In genomic region chr10:120684211-120684610, GRCh38 we compare ENCODE assay signal across 22 cellular contexts.
DNase-seq lines count a peak whose midpoint lies in the region; ATAC-seq and TF ChIP-seq lines count a peak whose summit lies in the region.
"Had no signal": no experiment of that assay in that cellular context is flagged by ENCODE, and none has a peak within 500 bp of the region (broad histone marks: within the 10 kb centered on the region; RNA-seq: fewer than 3 reads in every experiment).

No MANE protein-coding gene starts in this region.

- no peaks in the 10 kb centered on the region for H3K9me3 Mint-ChIP-seq in central memory CD8-positive, alpha-beta T cell
- H3K9me3 Mint-ChIP-seq in CD4-positive, alpha-beta memory T cell: no peaks in the 10 kb centered on the region

- no peak overlapping the region for H2BK15ac ChIP-seq in mesendoderm (replicated peaks; ENCODE audit: low read depth)

- no CpG with 5 or more reads among the region's 5 CpGs for WGBS in mesendoderm (ENCODE audit: extremely low coverage, insufficient coverage, low lambda C conversion rate)

- H3K27ac ChIP-seq in mesendoderm (ENCODE audit: low read depth, low read length): peak overlapping the region; percentile 33
- no peak overlapping the region for H3K27ac ChIP-seq in CD4-positive, alpha-beta memory T cell (ENCODE audit: low read depth, low read length)
- H3K27ac ChIP-seq: SJCRH30 had no signal

- no peaks in the 10 kb centered on the region for H3K36me3 ChIP-seq in mesendoderm (ENCODE audit: control insufficient read depth, insufficient read depth, low read length)
- H3K36me3 ChIP-seq in CD4-positive, alpha-beta memory T cell (ENCODE audit: insufficient read depth, low read length): no peaks in the 10 kb centered on the region
- H3K36me3 ChIP-seq: SJCRH30 had no signal

- H3K56ac ChIP-seq in mesendoderm (ENCODE audit: low read length): peak overlapping the region; percentile 18

- H3K4me3 Mint-ChIP-seq in central memory CD8-positive, alpha-beta T cell: no peak overlapping the region
- peak overlapping the region in 1 of 8 donors; percentile 4 for H3K4me3 Mint-ChIP-seq in CD4-positive, alpha-beta memory T cell
- H3K4me3 Mint-ChIP-seq: CD4-positive, CD25-positive, alpha-beta regulatory T cell had no signal

- H3K27ac Mint-ChIP-seq in central memory CD8-positive, alpha-beta T cell (ENCODE audit: low read depth): peak overlapping the region; percentile 58
- peak overlapping the region in 1 of 7 donors; percentile 18 for H3K27ac Mint-ChIP-seq in CD4-positive, alpha-beta memory T cell
- H3K27ac Mint-ChIP-seq: CD4-positive, CD25-positive, alpha-beta regulatory T cell had no signal

- DNase-seq in NCI-H226 (peak; percentile 2), mesendoderm (peak; percentile 68), left colon (no peak), posterior cingulate gyrus (no peak)
- peak in 1 of 2 donors; percentile 23 for DNase-seq in central memory CD8-positive, alpha-beta T cell (ENCODE audit: low spot score in 2 of 2)
- DNase-seq in CD4-positive, alpha-beta memory T cell: no peak
- DNase-seq: Caco-2; CD4-positive, CD25-positive, alpha-beta regulatory T cell; DMS 273 treated with DMSO at 0.1 percent for 48 hours; DMS79 treated with DMSO at 0.1 percent for 48 hours; H7; KBM-7; NCI-H1105 treated with DMSO at 0.1 percent for 48 hours; NCI-H2029 treated with DMSO at 0.1 percent for 48 hours; NCI-H345; NCI-H524; NCI-H82; OCI-M1 had no signal

- no peak overlapping the region for H2BK120ac ChIP-seq in mesendoderm (ENCODE audit: low read depth, low read length)

- H3K4me2 ChIP-seq in mesendoderm (ENCODE audit: low read length): no peak overlapping the region

- no peaks in the 10 kb centered on the region for H3K79me2 ChIP-seq in mesendoderm (ENCODE audit: control insufficient read depth, insufficient read depth, low read length)

- intact Hi-C loops in left colon (cut with DNase I, micrococcal nuclease) (no loop called here), posterior cingulate gyrus (cut with DNase I) (no loop called here)
- intact Hi-C loops in CD4-positive, alpha-beta memory T cell (cut with micrococcal nuclease): no loop called here

- H3K4me3 ChIP-seq in mesendoderm (ENCODE audit: low read length): no peak overlapping the region
- no peak overlapping the region for H3K4me3 ChIP-seq in CD4-positive, alpha-beta memory T cell (ENCODE audit: low read length in 2 of 2)
- H3K4me3 ChIP-seq: GM12878, SJCRH30 had no signal

- peaks cover 4% of the 10 kb centered on the region for H3K36me3 Mint-ChIP-seq in central memory CD8-positive, alpha-beta T cell (ENCODE audit: insufficient read depth)
- H3K36me3 Mint-ChIP-seq in CD4-positive, alpha-beta memory T cell: no peaks in the 10 kb centered on the region
- H3K36me3 Mint-ChIP-seq: CD4-positive, CD25-positive, alpha-beta regulatory T cell had no signal

- POLR2A ChIA-PET in CD4-positive, alpha-beta memory T cell (lab: Charles Lee; ENCODE audit: partially characterized antibody): no interaction called here

- H3K18ac ChIP-seq in mesendoderm (ENCODE audit: low read length): no peak overlapping the region

- H3K23ac ChIP-seq in mesendoderm (ENCODE audit: low read length): no peak overlapping the region

- H3K27me3 ChIP-seq in mesendoderm (ENCODE audit: insufficient read depth, low read length, poor library complexity): no peaks in the 10 kb centered on the region
- no peaks in the 10 kb centered on the region for H3K27me3 ChIP-seq in CD4-positive, alpha-beta memory T cell (ENCODE audit: insufficient read depth, low read length)
- H3K27me3 ChIP-seq: SJCRH30 had no signal

- H3K4me1 Mint-ChIP-seq in central memory CD8-positive, alpha-beta T cell: peaks cover 5% of the 10 kb centered on the region
- no peaks in the 10 kb centered on the region for H3K4me1 Mint-ChIP-seq in CD4-positive, alpha-beta memory T cell
- H3K4me1 Mint-ChIP-seq: CD4-positive, CD25-positive, alpha-beta regulatory T cell had no signal

- ATAC-seq in central memory CD8-positive, alpha-beta T cell (replicated peaks; ENCODE audit: extremely low read depth, poor library complexity, severe bottlenecking): peak; percentile 74
- ATAC-seq in left colon: no peak
- no peak for ATAC-seq in SK-N-SH treated with all-trans-retinoic acid at 6 μM for 48 hours
- ATAC-seq: GM12878, HepG2 had no signal

- H2BK5ac ChIP-seq in mesendoderm (ENCODE audit: low read length): no peak overlapping the region

- H3K4ac ChIP-seq in mesendoderm (ENCODE audit: low read depth, low read length): no peak overlapping the region

- CTCF ChIA-PET in CD4-positive, alpha-beta memory T cell (lab: Charles Lee; ENCODE audit: partially characterized antibody): no interaction called here

- no peak overlapping the region for H2AK5ac ChIP-seq in mesendoderm (ENCODE audit: low read length)

- H3K9me3 ChIP-seq in CD4-positive, alpha-beta memory T cell (ENCODE audit: control insufficient read depth in 1 of 2, low read length in 2 of 2): no peaks in the 10 kb centered on the region
- H3K9me3 ChIP-seq: Caco-2, SJCRH30 had no signal

- no peak overlapping the region for H4K5ac ChIP-seq in mesendoderm (ENCODE audit: low read length)

- H4K8ac ChIP-seq in mesendoderm (ENCODE audit: low read depth, low read length): no peak overlapping the region

- H3K79me1 ChIP-seq in mesendoderm (ENCODE audit: low read length): no peaks in the 10 kb centered on the region

- peaks cover 10% of the 10 kb centered on the region for H3K4me1 ChIP-seq in mesendoderm (ENCODE audit: control insufficient read depth, low read depth, low read length)
- no peaks in the 10 kb centered on the region for H3K4me1 ChIP-seq in CD4-positive, alpha-beta memory T cell (ENCODE audit: insufficient read depth, low read length)
- H3K4me1 ChIP-seq: Caco-2, SJCRH30 had no signal

- no peaks in the 10 kb centered on the region for H3K27me3 Mint-ChIP-seq in central memory CD8-positive, alpha-beta T cell
- H3K27me3 Mint-ChIP-seq in CD4-positive, alpha-beta memory T cell: peaks cover 0 to 4% of the 10 kb centered on the region in 2 donors
- H3K27me3 Mint-ChIP-seq: CD4-positive, CD25-positive, alpha-beta regulatory T cell had no signal

- no peak overlapping the region for H3K9ac ChIP-seq in mesendoderm (ENCODE audit: low read length)

TF ChIP-seq in SK-N-SH treated with all-trans-retinoic acid at 6 μM for 48 hours, 23 proteins besides CTCF, POLR2A, EP300 and RAD21 (continues in another document):
- TF ChIP-seq ZNF565 (CRISPR knock-in tag; conservative IDR thresholded peaks at IDR 0.05; ENCODE audit: low read depth): no peak
- no peak for TF ChIP-seq POU6F1 (CRISPR knock-in tag; IDR thresholded peaks at IDR 0.05; ENCODE audit: borderline replicate concordance, low read depth)
- no peak for TF ChIP-seq ARNTL (CRISPR knock-in tag; IDR thresholded peaks at IDR 0.05; ENCODE audit: borderline replicate concordance, low read depth)
- TF ChIP-seq GLIS3 (CRISPR knock-in tag; IDR thresholded peaks at IDR 0.05): no peak
- TF ChIP-seq ZNF8 (CRISPR knock-in tag; IDR thresholded peaks at IDR 0.05): no peak
- no peak for TF ChIP-seq CSRNP3 (CRISPR knock-in tag; IDR thresholded peaks at IDR 0.05)
- no peak for TF ChIP-seq TOX (CRISPR knock-in tag; IDR thresholded peaks at IDR 0.05; ENCODE audit: borderline replicate concordance)
- TF ChIP-seq RARB (CRISPR knock-in tag; IDR thresholded peaks at IDR 0.05): no peak
- no peak for TF ChIP-seq ISL1 (CRISPR knock-in tag; IDR thresholded peaks at IDR 0.05)
- no peak for TF ChIP-seq BACH2 (CRISPR knock-in tag; IDR thresholded peaks at IDR 0.05; ENCODE audit: borderline replicate concordance)
- no peak for TF ChIP-seq ZNF70 (CRISPR knock-in tag; IDR thresholded peaks at IDR 0.05)

Comparison
In these comparisons a context has a peak if more than half of its experiments do, and no peak if none do; other contexts are left out.
1. DNase-seq: peak in NCI-H226 (single experiment) and mesendoderm (single experiment); none in left colon (0 of 2), CD4-positive, alpha-beta memory T cell (0 of 5) and posterior cingulate gyrus (0 of 10).